ENCODE assay signal across 1 cellular context in the genomic region with DNA sequence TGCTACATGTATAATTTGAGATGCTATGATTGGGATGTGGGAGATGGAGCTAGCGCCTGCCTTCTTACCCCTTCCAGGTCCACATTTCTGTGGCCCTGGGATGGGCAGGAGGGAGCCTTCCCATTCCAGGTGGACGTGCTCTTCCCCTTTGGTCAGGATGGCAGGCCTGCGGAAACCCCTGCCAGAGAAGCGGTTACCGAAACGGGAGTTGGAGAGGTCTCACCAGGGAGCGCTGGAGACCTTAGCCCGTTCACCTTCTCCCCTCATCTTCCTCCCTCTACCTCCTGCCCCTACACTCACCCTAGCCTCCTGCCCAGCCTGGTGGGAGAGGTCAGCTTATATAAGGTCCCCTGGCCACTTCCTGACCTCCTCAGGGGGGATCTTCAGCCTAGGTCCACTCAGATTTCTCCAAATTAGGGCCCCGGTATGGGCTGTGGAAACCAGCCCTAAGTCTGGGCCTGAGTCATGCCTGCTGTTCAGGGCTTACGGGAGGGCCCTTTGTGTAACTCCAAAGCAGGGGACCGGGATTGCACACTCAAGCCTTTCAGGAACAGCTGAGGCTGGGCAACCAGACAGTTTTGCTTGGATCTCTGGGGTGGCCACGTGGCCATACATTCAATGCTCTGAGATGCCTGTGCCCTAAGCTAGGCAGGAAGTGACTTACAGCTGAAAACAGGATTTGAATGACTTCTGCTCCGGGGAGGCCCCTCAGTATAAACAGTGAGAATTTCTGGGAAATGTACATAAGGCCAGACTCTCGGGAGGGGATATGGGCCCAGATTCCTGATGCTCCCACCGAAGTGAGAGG.
TF ChIP-seq lines count a peak whose summit lies in the region.

No MANE protein-coding gene starts in this region.

TF ChIP-seq in HepG2, 621 proteins besides CTCF, POLR2A, EP300 and RAD21 (continued from another document and continues in another):
- TF ChIP-seq USF2 (IDR thresholded peaks at IDR 0.05; ENCODE audit: low read depth, low read length) (peak; percentile 65), USF2 (CRISPR knock-in tag; IDR thresholded peaks at IDR 0.05; ENCODE audit: borderline replicate concordance) (peak; percentile 82; the same call in 1 of the 2 replicates), TFDP1 (CRISPR knock-in tag; IDR thresholded peaks at IDR 0.05; ENCODE audit: borderline replicate concordance) (peak; percentile 80; the same call in 1 of the 2 replicates), ETV5 (CRISPR knock-in tag; IDR thresholded peaks at IDR 0.05; ENCODE audit: borderline replicate concordance) (peak; percentile 97), ZKSCAN1 (IDR thresholded peaks at IDR 0.05; ENCODE audit: low read length) (no peak), ZNF343 (CRISPR knock-in tag; IDR thresholded peaks at IDR 0.05) (peak; percentile 77; the same call in 1 of the 2 replicates), CENPT (CRISPR knock-in tag; IDR thresholded peaks at IDR 0.05; ENCODE audit: low read depth) (no peak), GTF2F1 (IDR thresholded peaks at IDR 0.05; ENCODE audit: low read length) (no peak), ZBTB43 (CRISPR knock-in tag; conservative IDR thresholded peaks at IDR 0.05) (peak; percentile 96), ZNF160 (CRISPR knock-in tag; IDR thresholded peaks at IDR 0.05) (no peak), JUND (CRISPR knock-in tag; IDR thresholded peaks at IDR 0.05) (peak; percentile 66; the same call in 1 of the 2 replicates), NFKBIZ (CRISPR knock-in tag; IDR thresholded peaks at IDR 0.05) (peak; percentile 89), ZNF724P (CRISPR knock-in tag; IDR thresholded peaks at IDR 0.05; ENCODE audit: borderline replicate concordance) (0 out of 2 replicates have a peak, but pooled peaks have one; percentile 55), ZBTB10 (CRISPR knock-in tag; IDR thresholded peaks at IDR 0.05; ENCODE audit: borderline replicate concordance) (no peak; the same call in 1 of the 2 replicates), EED (CRISPR knock-in tag; IDR thresholded peaks at IDR 0.05) (no peak), JDP2 (CRISPR knock-in tag; IDR thresholded peaks at IDR 0.05; ENCODE audit: borderline replicate concordance) (no peak)
- TF ChIP-seq, protein P1, sequence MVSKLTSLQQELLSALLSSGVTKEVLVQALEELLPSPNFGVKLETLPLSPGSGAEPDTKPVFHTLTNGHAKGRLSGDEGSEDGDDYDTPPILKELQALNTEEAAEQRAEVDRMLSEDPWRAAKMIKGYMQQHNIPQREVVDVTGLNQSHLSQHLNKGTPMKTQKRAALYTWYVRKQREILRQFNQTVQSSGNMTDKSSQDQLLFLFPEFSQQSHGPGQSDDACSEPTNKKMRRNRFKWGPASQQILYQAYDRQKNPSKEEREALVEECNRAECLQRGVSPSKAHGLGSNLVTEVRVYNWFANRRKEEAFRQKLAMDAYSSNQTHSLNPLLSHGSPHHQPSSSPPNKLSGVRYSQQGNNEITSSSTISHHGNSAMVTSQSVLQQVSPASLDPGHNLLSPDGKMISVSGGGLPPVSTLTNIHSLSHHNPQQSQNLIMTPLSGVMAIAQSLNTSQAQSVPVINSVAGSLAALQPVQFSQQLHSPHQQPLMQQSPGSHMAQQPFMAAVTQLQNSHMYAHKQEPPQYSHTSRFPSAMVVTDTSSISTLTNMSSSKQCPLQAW (CRISPR knock-in tag; IDR thresholded peaks at IDR 0.05) = 0 out of 2 replicates have a peak, but pooled peaks have one; percentile 58
- TF ChIP-seq, protein P2, sequence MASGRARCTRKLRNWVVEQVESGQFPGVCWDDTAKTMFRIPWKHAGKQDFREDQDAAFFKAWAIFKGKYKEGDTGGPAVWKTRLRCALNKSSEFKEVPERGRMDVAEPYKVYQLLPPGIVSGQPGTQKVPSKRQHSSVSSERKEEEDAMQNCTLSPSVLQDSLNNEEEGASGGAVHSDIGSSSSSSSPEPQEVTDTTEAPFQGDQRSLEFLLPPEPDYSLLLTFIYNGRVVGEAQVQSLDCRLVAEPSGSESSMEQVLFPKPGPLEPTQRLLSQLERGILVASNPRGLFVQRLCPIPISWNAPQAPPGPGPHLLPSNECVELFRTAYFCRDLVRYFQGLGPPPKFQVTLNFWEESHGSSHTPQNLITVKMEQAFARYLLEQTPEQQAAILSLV (CRISPR knock-in tag; IDR thresholded peaks at IDR 0.05; ENCODE audit: borderline replicate concordance) = peak; percentile 49; the same call in 1 of the 2 replicates
- TF ChIP-seq, protein P3, sequence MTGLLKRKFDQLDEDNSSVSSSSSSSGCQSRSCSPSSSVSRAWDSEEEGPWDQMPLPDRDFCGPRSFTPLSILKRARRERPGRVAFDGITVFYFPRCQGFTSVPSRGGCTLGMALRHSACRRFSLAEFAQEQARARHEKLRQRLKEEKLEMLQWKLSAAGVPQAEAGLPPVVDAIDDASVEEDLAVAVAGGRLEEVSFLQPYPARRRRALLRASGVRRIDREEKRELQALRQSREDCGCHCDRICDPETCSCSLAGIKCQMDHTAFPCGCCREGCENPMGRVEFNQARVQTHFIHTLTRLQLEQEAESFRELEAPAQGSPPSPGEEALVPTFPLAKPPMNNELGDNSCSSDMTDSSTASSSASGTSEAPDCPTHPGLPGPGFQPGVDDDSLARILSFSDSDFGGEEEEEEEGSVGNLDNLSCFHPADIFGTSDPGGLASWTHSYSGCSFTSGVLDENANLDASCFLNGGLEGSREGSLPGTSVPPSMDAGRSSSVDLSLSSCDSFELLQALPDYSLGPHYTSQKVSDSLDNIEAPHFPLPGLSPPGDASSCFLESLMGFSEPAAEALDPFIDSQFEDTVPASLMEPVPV (CRISPR knock-in tag; IDR thresholded peaks at IDR 0.05) = no peak
- TF ChIP-seq, protein P4, sequence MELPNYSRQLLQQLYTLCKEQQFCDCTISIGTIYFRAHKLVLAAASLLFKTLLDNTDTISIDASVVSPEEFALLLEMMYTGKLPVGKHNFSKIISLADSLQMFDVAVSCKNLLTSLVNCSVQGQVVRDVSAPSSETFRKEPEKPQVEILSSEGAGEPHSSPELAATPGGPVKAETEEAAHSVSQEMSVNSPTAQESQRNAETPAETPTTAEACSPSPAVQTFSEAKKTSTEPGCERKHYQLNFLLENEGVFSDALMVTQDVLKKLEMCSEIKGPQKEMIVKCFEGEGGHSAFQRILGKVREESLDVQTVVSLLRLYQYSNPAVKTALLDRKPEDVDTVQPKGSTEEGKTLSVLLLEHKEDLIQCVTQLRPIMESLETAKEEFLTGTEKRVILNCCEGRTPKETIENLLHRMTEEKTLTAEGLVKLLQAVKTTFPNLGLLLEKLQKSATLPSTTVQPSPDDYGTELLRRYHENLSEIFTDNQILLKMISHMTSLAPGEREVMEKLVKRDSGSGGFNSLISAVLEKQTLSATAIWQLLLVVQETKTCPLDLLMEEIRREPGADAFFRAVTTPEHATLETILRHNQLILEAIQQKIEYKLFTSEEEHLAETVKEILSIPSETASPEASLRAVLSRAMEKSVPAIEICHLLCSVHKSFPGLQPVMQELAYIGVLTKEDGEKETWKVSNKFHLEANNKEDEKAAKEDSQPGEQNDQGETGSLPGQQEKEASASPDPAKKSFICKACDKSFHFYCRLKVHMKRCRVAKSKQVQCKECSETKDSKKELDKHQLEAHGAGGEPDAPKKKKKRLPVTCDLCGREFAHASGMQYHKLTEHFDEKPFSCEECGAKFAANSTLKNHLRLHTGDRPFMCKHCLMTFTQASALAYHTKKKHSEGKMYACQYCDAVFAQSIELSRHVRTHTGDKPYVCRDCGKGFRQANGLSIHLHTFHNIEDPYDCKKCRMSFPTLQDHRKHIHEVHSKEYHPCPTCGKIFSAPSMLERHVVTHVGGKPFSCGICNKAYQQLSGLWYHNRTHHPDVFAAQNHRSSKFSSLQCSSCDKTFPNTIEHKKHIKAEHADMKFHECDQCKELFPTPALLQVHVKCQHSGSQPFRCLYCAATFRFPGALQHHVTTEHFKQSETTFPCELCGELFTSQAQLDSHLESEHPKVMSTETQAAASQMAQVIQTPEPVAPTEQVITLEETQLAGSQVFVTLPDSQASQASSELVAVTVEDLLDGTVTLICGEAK (IDR thresholded peaks at IDR 0.05) = no peak
- TF ChIP-seq, protein P4 (CRISPR knock-in tag; IDR thresholded peaks at IDR 0.05) = peak; percentile 60; the same call in 1 of the 2 replicates
- TF ChIP-seq, protein P5, sequence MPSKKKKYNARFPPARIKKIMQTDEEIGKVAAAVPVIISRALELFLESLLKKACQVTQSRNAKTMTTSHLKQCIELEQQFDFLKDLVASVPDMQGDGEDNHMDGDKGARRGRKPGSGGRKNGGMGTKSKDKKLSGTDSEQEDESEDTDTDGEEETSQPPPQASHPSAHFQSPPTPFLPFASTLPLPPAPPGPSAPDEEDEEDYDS (CRISPR knock-in tag; IDR thresholded peaks at IDR 0.05) = peak; percentile 75
- TF ChIP-seq, protein P6, sequence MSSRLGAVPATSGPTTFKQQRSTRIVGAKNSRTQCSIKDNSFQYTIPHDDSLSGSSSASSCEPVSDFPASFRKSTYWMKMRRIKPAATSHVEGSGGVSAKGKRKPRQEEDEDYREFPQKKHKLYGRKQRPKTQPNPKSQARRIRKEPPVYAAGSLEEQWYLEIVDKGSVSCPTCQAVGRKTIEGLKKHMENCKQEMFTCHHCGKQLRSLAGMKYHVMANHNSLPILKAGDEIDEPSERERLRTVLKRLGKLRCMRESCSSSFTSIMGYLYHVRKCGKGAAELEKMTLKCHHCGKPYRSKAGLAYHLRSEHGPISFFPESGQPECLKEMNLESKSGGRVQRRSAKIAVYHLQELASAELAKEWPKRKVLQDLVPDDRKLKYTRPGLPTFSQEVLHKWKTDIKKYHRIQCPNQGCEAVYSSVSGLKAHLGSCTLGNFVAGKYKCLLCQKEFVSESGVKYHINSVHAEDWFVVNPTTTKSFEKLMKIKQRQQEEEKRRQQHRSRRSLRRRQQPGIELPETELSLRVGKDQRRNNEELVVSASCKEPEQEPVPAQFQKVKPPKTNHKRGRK (CRISPR knock-in tag; IDR thresholded peaks at IDR 0.05) = 0 out of 2 replicates have a peak, but pooled peaks have one; percentile 7
